In genomic region chr10:34994565-34995142, GRCh38 we compare ENCODE assay signal across 9 cellular contexts.
DNase-seq lines count a peak whose midpoint lies in the region; ATAC-seq, FAIRE-seq and TF ChIP-seq lines count a peak whose summit lies in the region.
"Had no signal": no experiment of that assay in that cellular context is flagged by ENCODE, and none has a peak within 500 bp of the region (broad histone marks: within the 10 kb centered on the region; RNA-seq: fewer than 3 reads in every experiment).

No MANE protein-coding gene starts in this region.

- no peaks in the 10 kb centered on the region for H3K9me3 Mint-ChIP-seq in activated naive CD4-positive, alpha-beta T cell treated with anti-CD3 and anti-CD28 coated beads, Interleukin-2, amount 50 U/mL, for 72 hours

- no peaks in the 10 kb centered on the region for H3K79me2 ChIP-seq in hepatocyte

- H3K4me3 ChIP-seq in GM12865 (ENCODE audit: low read depth, low read length) (no peak overlapping the region), hepatocyte (no peak overlapping the region), small intestine (ENCODE audit: low read depth in 1 of 2, low read length in 2 of 2) (no peak overlapping the region)

- no peaks in the 10 kb centered on the region for H4K20me1 ChIP-seq in hepatocyte (ENCODE audit: insufficient read depth, poor library complexity, severe bottlenecking)

- H3K27ac ChIP-seq in hepatocyte (no peak overlapping the region), small intestine (ENCODE audit: low read depth in 1 of 2, low read length in 1 of 2) (no peak overlapping the region)

- peak; percentile 88 for ATAC-seq in GM21825 (IDR thresholded peaks at IDR 0.05; ENCODE audit: unreplicated experiment)
- ATAC-seq in SK-N-SH treated with all-trans-retinoic acid at 6 μM for 48 hours = peak; percentile 87
- peak; percentile 97 to 99 for ATAC-seq in activated naive CD4-positive, alpha-beta T cell treated with anti-CD3 and anti-CD28 coated beads, Interleukin-2, amount 50 U/mL, for 72 hours

- TF ChIP-seq CTCF in GM12865 (IDR thresholded peaks at IDR 0.05; ENCODE audit: insufficient read depth, low read depth, low read length, missing control alignments) (peak; percentile 69), hepatocyte (IDR thresholded peaks at IDR 0.05; ENCODE audit: poor library complexity) (peak; percentile 71)

- no peak overlapping the region for H2AFZ ChIP-seq in hepatocyte

- H3K36me3 ChIP-seq in hepatocyte (replicated peaks; ENCODE audit: insufficient read depth, low read depth) (no peaks in the 10 kb centered on the region), small intestine (ENCODE audit: control insufficient read depth in 2 of 2, insufficient read depth in 2 of 2, low read length in 2 of 2) (no peaks in the 10 kb centered on the region)

- H3K9me3 ChIP-seq in hepatocyte (ENCODE audit: low read depth) (no peaks in the 10 kb centered on the region), small intestine (ENCODE audit: control insufficient read depth, low read depth) (no peaks in the 10 kb centered on the region)

- WGBS in hepatocyte (ENCODE audit: low lambda C conversion rate, missing lambda C conversion rate) = 20% methylated on average over 7 of the region's 7 CpGs
- WGBS in small intestine, 3 donors = 6 to 16% (median 14%) methylated on average over 5 to 7 of the region's 7 CpGs

- DNase-seq in GM12865 (ENCODE audit: low read depth) (peak; percentile 79), KG1 (lab: John Stamatoyannopoulos, UW) (peak; percentile 30), hepatocyte (ENCODE audit: low spot score) (peak; percentile 87), small intestine (peak; percentile 75), foreskin melanocyte (no peak)
- DNase-seq in activated naive CD4-positive, alpha-beta T cell treated with anti-CD3 and anti-CD28 coated beads, Interleukin-2, amount 50 U/mL, for 72 hours (ENCODE audit: low spot score in 2 of 2) = peak; percentile 61 to 65
- DNase-seq: naive B cell had no signal

- H3K36me3 Mint-ChIP-seq in activated naive CD4-positive, alpha-beta T cell treated with anti-CD3 and anti-CD28 coated beads, Interleukin-2, amount 50 U/mL, for 72 hours = no peaks in the 10 kb centered on the region
- H3K36me3 Mint-ChIP-seq: naive B cell had no signal

- peak overlapping the region; percentile 84 to 87 for H3K27ac Mint-ChIP-seq in activated naive CD4-positive, alpha-beta T cell treated with anti-CD3 and anti-CD28 coated beads, Interleukin-2, amount 50 U/mL, for 72 hours

- H3K4me2 ChIP-seq in hepatocyte = no peak overlapping the region

- no peak for FAIRE-seq in small intestine (lab: Jason Lieb, UNC)

- no peaks in the 10 kb centered on the region for H3K4me1 ChIP-seq in hepatocyte (ENCODE audit: insufficient read depth)
- H3K4me1 ChIP-seq in small intestine (ENCODE audit: control insufficient read depth in 2 of 2, insufficient read depth in 1 of 2, low read depth in 1 of 2, low read length in 1 of 2) = no peaks in the 10 kb centered on the region

- H3K27me3 ChIP-seq in hepatocyte = no peaks in the 10 kb centered on the region
- no peaks in the 10 kb centered on the region for H3K27me3 ChIP-seq in small intestine (ENCODE audit: control insufficient read depth in 2 of 2, insufficient read depth in 2 of 2, low read length in 2 of 2)

- no peaks in the 10 kb centered on the region for H3K9me2 ChIP-seq in hepatocyte (replicated peaks; ENCODE audit: insufficient read depth)

TF ChIP-seq in SK-N-SH treated with all-trans-retinoic acid at 6 μM for 48 hours, 23 proteins besides CTCF, POLR2A, EP300 and RAD21:
- TF ChIP-seq PPARA (CRISPR knock-in tag; IDR thresholded peaks at IDR 0.05; ENCODE audit: borderline replicate concordance) (no peak), ZNF70 (CRISPR knock-in tag; IDR thresholded peaks at IDR 0.05) (no peak), ARNTL (CRISPR knock-in tag; IDR thresholded peaks at IDR 0.05; ENCODE audit: borderline replicate concordance, low read depth) (no peak), TCF4 (CRISPR knock-in tag; IDR thresholded peaks at IDR 0.05; ENCODE audit: borderline replicate concordance) (no peak), TSHZ2 (CRISPR knock-in tag; IDR thresholded peaks at IDR 0.05) (no peak), ISL1 (CRISPR knock-in tag; IDR thresholded peaks at IDR 0.05) (no peak), ZNF565 (CRISPR knock-in tag; conservative IDR thresholded peaks at IDR 0.05; ENCODE audit: low read depth) (no peak), GLIS3 (CRISPR knock-in tag; IDR thresholded peaks at IDR 0.05) (no peak), TOX (CRISPR knock-in tag; IDR thresholded peaks at IDR 0.05; ENCODE audit: borderline replicate concordance) (no peak), ESRRG (CRISPR knock-in tag; IDR thresholded peaks at IDR 0.05) (no peak), CSDC2 (CRISPR knock-in tag; IDR thresholded peaks at IDR 0.05) (no peak), BACH2 (CRISPR knock-in tag; IDR thresholded peaks at IDR 0.05; ENCODE audit: borderline replicate concordance) (no peak), RARB (CRISPR knock-in tag; IDR thresholded peaks at IDR 0.05) (no peak)
- TF ChIP-seq, protein P1, sequence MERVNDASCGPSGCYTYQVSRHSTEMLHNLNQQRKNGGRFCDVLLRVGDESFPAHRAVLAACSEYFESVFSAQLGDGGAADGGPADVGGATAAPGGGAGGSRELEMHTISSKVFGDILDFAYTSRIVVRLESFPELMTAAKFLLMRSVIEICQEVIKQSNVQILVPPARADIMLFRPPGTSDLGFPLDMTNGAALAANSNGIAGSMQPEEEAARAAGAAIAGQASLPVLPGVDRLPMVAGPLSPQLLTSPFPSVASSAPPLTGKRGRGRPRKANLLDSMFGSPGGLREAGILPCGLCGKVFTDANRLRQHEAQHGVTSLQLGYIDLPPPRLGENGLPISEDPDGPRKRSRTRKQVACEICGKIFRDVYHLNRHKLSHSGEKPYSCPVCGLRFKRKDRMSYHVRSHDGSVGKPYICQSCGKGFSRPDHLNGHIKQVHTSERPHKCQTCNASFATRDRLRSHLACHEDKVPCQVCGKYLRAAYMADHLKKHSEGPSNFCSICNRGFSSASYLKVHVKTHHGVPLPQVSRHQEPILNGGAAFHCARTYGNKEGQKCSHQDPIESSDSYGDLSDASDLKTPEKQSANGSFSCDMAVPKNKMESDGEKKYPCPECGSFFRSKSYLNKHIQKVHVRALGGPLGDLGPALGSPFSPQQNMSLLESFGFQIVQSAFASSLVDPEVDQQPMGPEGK (CRISPR knock-in tag; IDR thresholded peaks at IDR 0.05; ENCODE audit: borderline replicate concordance) = no peak
